8 cellular contexts compared by ENCODE assay signal in genomic region chr3:66220066-66220465, GRCh38. TPM values are rescaled to one million over a fixed set of nuclear protein-coding genes. Genes with fewer than 3 reads are reported as not detected.
DNase-seq lines count a peak whose midpoint lies in the region; ATAC-seq and TF ChIP-seq lines count a peak whose summit lies in the region.

No MANE protein-coding gene starts in this region.

- H3K9me3 Mint-ChIP-seq in natural killer cell treated with Interleukin-12 subunit alpha and Interleukin-12 subunit beta and Interleukin-15 and Interleukin-18, amount 100 ng/mL, for 72 hours: no peaks in the 10 kb centered on the region

- TF ChIP-seq CTCF in BE2C (IDR thresholded peaks at IDR 0.05; ENCODE audit: low read depth, low read length) (no peak), KMS-11 (conservative IDR thresholded peaks at IDR 0.05; ENCODE audit: low read depth, low read length) (no peak), choroid plexus epithelial cell (conservative IDR thresholded peaks at IDR 0.05; ENCODE audit: low read depth, low read length) (no peak)

- peaks cover 9 to 12% of the 10 kb centered on the region in 2 donors for H3K27me3 Mint-ChIP-seq in natural killer cell treated with Interleukin-12 subunit alpha and Interleukin-12 subunit beta and Interleukin-15 and Interleukin-18, amount 100 ng/mL, for 72 hours

- ATAC-seq in natural killer cell treated with Interleukin-12 subunit alpha and Interleukin-12 subunit beta and Interleukin-15 and Interleukin-18, amount 100 ng/mL, for 72 hours: no peak
- no peak for ATAC-seq in GM18511 (IDR thresholded peaks at IDR 0.05; ENCODE audit: unreplicated experiment)

- H4K20me1 ChIP-seq in KMS-11 (ENCODE audit: insufficient read depth): no peaks in the 10 kb centered on the region

- H3K27ac Mint-ChIP-seq in natural killer cell treated with Interleukin-12 subunit alpha and Interleukin-12 subunit beta and Interleukin-15 and Interleukin-18, amount 100 ng/mL, for 72 hours: peak overlapping the region in 1 of 2 donors; percentile 89

- peak overlapping the region; percentile 55 for H2AFZ ChIP-seq in KMS-11 (ENCODE audit: low read depth)

- H3K4me1 Mint-ChIP-seq in natural killer cell treated with Interleukin-12 subunit alpha and Interleukin-12 subunit beta and Interleukin-15 and Interleukin-18, amount 100 ng/mL, for 72 hours (ENCODE audit: low read depth in 2 of 2): peaks cover 30 to 35% of the 10 kb centered on the region in 2 donors

- H3K4me3 Mint-ChIP-seq in natural killer cell treated with Interleukin-12 subunit alpha and Interleukin-12 subunit beta and Interleukin-15 and Interleukin-18, amount 100 ng/mL, for 72 hours: peak overlapping the region; percentile 97

- H3K9me3 ChIP-seq in BE2C: no peaks in the 10 kb centered on the region

- H3K4me3 ChIP-seq in BE2C (ENCODE audit: low read depth, low read length): peak overlapping the region; percentile 90
- H3K4me3 ChIP-seq in KMS-11 (IDR thresholded peaks at IDR 0.05; ENCODE audit: insufficient read depth, low read depth, low read length): no peak overlapping the region
- H3K4me3 ChIP-seq in choroid plexus epithelial cell (ENCODE audit: low read depth, low read length): peak overlapping the region; percentile 87

- H3K4me2 ChIP-seq in KMS-11: peak overlapping the region; percentile 88

- 0 out of 2 replicates have a peak, but pooled peaks cover 3% of the 10 kb centered on the region for H3K36me3 ChIP-seq in BE2C
- no peaks in the 10 kb centered on the region for H3K36me3 ChIP-seq in KMS-11 (ENCODE audit: insufficient read depth)

- H3K4me1 ChIP-seq in BE2C (no peaks in the 10 kb centered on the region), KMS-11 (ENCODE audit: low read depth, poor library complexity, severe bottlenecking) (peaks cover 5% of the 10 kb centered on the region)

- DNase-seq in BE2C: no peak
- no peak for DNase-seq in choroid plexus epithelial cell (ENCODE audit: low read depth)
- no peak for DNase-seq in natural killer cell treated with Interleukin-12 subunit alpha and Interleukin-12 subunit beta and Interleukin-15 and Interleukin-18, amount 100 ng/mL, for 72 hours (ENCODE audit: low spot score)
- no peak for DNase-seq in retina
- DNase-seq in stimulated activated CD4-positive, alpha-beta T cell treated with anti-CD3 and anti-CD28 coated beads, Interleukin-2, amount 100 ng/mL, for 48 hours: no peak
- DNase-seq in GDM1 (lab: John Stamatoyannopoulos, UW): no peak

- H3K27ac ChIP-seq in KMS-11: peak overlapping the region; percentile 68; the same call in 1 of the 2 replicates

- no peak overlapping the region; the same call in 1 of the 2 replicates for H3K9ac ChIP-seq in KMS-11

- H3K27me3 ChIP-seq in BE2C: peaks cover 28% of the 10 kb centered on the region
- H3K27me3 ChIP-seq in KMS-11 (ENCODE audit: insufficient read depth, low read depth): no peaks in the 10 kb centered on the region

- H3K79me2 ChIP-seq in KMS-11 (ENCODE audit: insufficient read depth, low read depth): peaks cover 7% of the 10 kb centered on the region; the same call in 1 of the 2 replicates

- H3K36me3 Mint-ChIP-seq in natural killer cell treated with Interleukin-12 subunit alpha and Interleukin-12 subunit beta and Interleukin-15 and Interleukin-18, amount 100 ng/mL, for 72 hours: peaks cover 13% of the 10 kb centered on the region

RNA-seq across cellular contexts. Expression of gene SLC25A26, which starts 0.7 kb away (rescaled TPM):
- polyA plus RNA-seq in BE2C (2012; ENCODE audit: insufficient read depth, insufficient read length, low read depth): 20.5 TPM
- 10 to 100 TPM; 19.4 to 22.3 TPM for total RNA-seq in natural killer cell treated with Interleukin-12 subunit alpha and Interleukin-12 subunit beta and Interleukin-15 and Interleukin-18, amount 100 ng/mL, for 72 hours
